Comparison of ENCODE assay signal across 1 cellular context in genomic region chr3:20811631-20812030, GRCh38.
TF ChIP-seq lines count a peak whose summit lies in the region.

No MANE protein-coding gene starts in this region.

TF ChIP-seq in GM23338, 12 proteins besides CTCF, POLR2A, EP300 and RAD21 (continued from another document):
- TF ChIP-seq REST (IDR thresholded peaks at IDR 0.05; ENCODE audit: unreplicated experiment) (no peak), NANOG (IDR thresholded peaks at IDR 0.05; ENCODE audit: borderline replicate concordance) (no peak), EZH2phosphoT487 (IDR thresholded peaks at IDR 0.05; ENCODE audit: unreplicated experiment) (no peak), EZH2 (IDR thresholded peaks at IDR 0.05; ENCODE audit: low read depth, unreplicated experiment) (no peak), ZNF462 (CRISPR knock-in tag; IDR thresholded peaks at IDR 0.05) (no peak), CREB1 (CRISPR knock-in tag; IDR thresholded peaks at IDR 0.05; ENCODE audit: low read depth) (no peak), ZNF331 (CRISPR knock-in tag; IDR thresholded peaks at IDR 0.05; ENCODE audit: low read depth) (no peak)
